ENCODE assay signal across 8 cellular contexts in genomic region chr12:113230315-113231274, GRCh38. TPM values are rescaled to one million over a fixed set of nuclear protein-coding genes. Genes with fewer than 3 reads are reported as not detected.
DNase-seq lines count a peak whose midpoint lies in the region; ATAC-seq and TF ChIP-seq lines count a peak whose summit lies in the region.

No MANE protein-coding gene starts in this region.

- ATAC-seq in GM19395 (IDR thresholded peaks at IDR 0.05; ENCODE audit: unreplicated experiment) = peak; percentile 13
- peak; percentile 3 for ATAC-seq in HG03097 (IDR thresholded peaks at IDR 0.05; ENCODE audit: low FRiP score, unreplicated experiment)
- ATAC-seq in GM18858 (IDR thresholded peaks at IDR 0.05; ENCODE audit: unreplicated experiment) = no peak
- ATAC-seq in HG03196 (IDR thresholded peaks at IDR 0.05; ENCODE audit: unreplicated experiment) = no peak

- no peaks in the 10 kb centered on the region for H3K9me3 Mint-ChIP-seq in activated naive CD8-positive, alpha-beta T cell treated with anti-CD3 and anti-CD28 coated beads for 36 hours

- no peak for DNase-seq in activated naive CD8-positive, alpha-beta T cell treated with anti-CD3 and anti-CD28 coated beads for 36 hours
- DNase-seq in posterior vena cava (ENCODE audit: low spot score) (peak; percentile 55), HEK293T (ENCODE audit: extremely low spot score) (no peak), NOMO-1 treated with DMSO at 0.1 percent for 48 hours (lab: John Stamatoyannopoulos, UW; ENCODE audit: unreplicated experiment) (no peak)

- POLR2A ChIA-PET in HEK293T (lab: Yijun Ruan, JAX) = interaction anchor here (0.9 to 2.2 kb wide), 2 partner anchors 9 to 15 kb away, joined by 3 to 7 read pairs; partner anchors contain the start of gene TPCN1

- H3K27me3 Mint-ChIP-seq in activated naive CD8-positive, alpha-beta T cell treated with anti-CD3 and anti-CD28 coated beads for 36 hours = no peaks in the 10 kb centered on the region

- intact Hi-C loops in posterior vena cava (cut with DNase I) = no loop called here

- peak overlapping the region; percentile 75 for H3K27ac Mint-ChIP-seq in activated naive CD8-positive, alpha-beta T cell treated with anti-CD3 and anti-CD28 coated beads for 36 hours

- H3K36me3 Mint-ChIP-seq in activated naive CD8-positive, alpha-beta T cell treated with anti-CD3 and anti-CD28 coated beads for 36 hours = peaks cover 53% of the 10 kb centered on the region

- CTCF ChIA-PET in HEK293T (lab: Yijun Ruan, JAX) = no interaction called here

- no peak overlapping the region for H3K4me3 Mint-ChIP-seq in activated naive CD8-positive, alpha-beta T cell treated with anti-CD3 and anti-CD28 coated beads for 36 hours

- H3K4me1 Mint-ChIP-seq in activated naive CD8-positive, alpha-beta T cell treated with anti-CD3 and anti-CD28 coated beads for 36 hours = peaks cover 43% of the 10 kb centered on the region

TF ChIP-seq in HEK293T, 16 proteins besides CTCF, POLR2A, EP300 and RAD21:
- TF ChIP-seq FOXM1 (IDR thresholded peaks at IDR 0.05; ENCODE audit: borderline replicate concordance) (no peak), FOXA1 (IDR thresholded peaks at IDR 0.05) (no peak), BHLHE40 (IDR thresholded peaks at IDR 0.05; ENCODE audit: borderline replicate concordance) (no peak), FOXK2 (IDR thresholded peaks at IDR 0.05) (no peak), L3MBTL2 (conservative IDR thresholded peaks at IDR 0.05) (no peak), ZNF384 (IDR thresholded peaks at IDR 0.05) (no peak), TARDBP (IDR thresholded peaks at IDR 0.05) (no peak), ARNT (IDR thresholded peaks at IDR 0.05) (no peak), HDGF (IDR thresholded peaks at IDR 0.05; ENCODE audit: borderline replicate concordance) (no peak), PKNOX1 (IDR thresholded peaks at IDR 0.05) (no peak), NFRKB (IDR thresholded peaks at IDR 0.05) (no peak), SP1 (IDR thresholded peaks at IDR 0.05) (no peak), ELF4 (IDR thresholded peaks at IDR 0.05) (no peak)
TF ChIP-seq in HEK293T: peak in this region for 0.

RNA-seq across cellular contexts. Expression of gene TPCN1, which starts 9.3 kb away (rescaled TPM):
- 10 to 100 TPM; 20.5 to 25.0 TPM for total RNA-seq in activated naive CD8-positive, alpha-beta T cell treated with anti-CD3 and anti-CD28 coated beads for 36 hours
- 10 to 100 TPM; 28.8 to 50.8 TPM for total RNA-seq in posterior vena cava

RNA-seq across cellular contexts. Expression of gene RITA1, which starts 45.1 kb away (rescaled TPM):
- 10 to 100 TPM; 28.9 to 31.1 TPM for total RNA-seq in activated naive CD8-positive, alpha-beta T cell treated with anti-CD3 and anti-CD28 coated beads for 36 hours
- 1 to 10 TPM; 6.6 to 9.7 TPM for total RNA-seq in posterior vena cava

RNA-seq across cellular contexts. Expression of gene DDX54, which starts 45.3 kb away (rescaled TPM):
- total RNA-seq in activated naive CD8-positive, alpha-beta T cell treated with anti-CD3 and anti-CD28 coated beads for 36 hours = 100 to 1,000 TPM; 136 to 145 TPM
- total RNA-seq in posterior vena cava = 10 to 100 TPM; 37.0 to 47.6 TPM

Comparison
In these comparisons a context has a peak if more than half of its experiments do, and no peak if none do; other contexts are left out.
1. ATAC-seq: peak in GM19395 (single experiment) and HG03097 (single experiment); none in GM18858 (single experiment) and HG03196 (single experiment).